ENCODE assay signal across 1 cellular context in genomic region chr1:109929588-109930251, GRCh38.
A peak's percentile ranks its signal among the peaks of the same experiment; 100 is the strongest.
TF ChIP-seq lines count a peak whose summit lies in the region.

No MANE protein-coding gene starts in this region.

TF ChIP-seq in HepG2, 621 proteins besides CTCF, POLR2A, EP300 and RAD21 (continued from another document):
- no peak for TF ChIP-seq IKZF5 (CRISPR knock-in tag; IDR thresholded peaks at IDR 0.05)
- no peak for TF ChIP-seq SOX6 (IDR thresholded peaks at IDR 0.05)
- 0 out of 2 replicates have a peak, but pooled peaks have one; percentile 20 for TF ChIP-seq SOX6 (CRISPR knock-in tag; IDR thresholded peaks at IDR 0.05)
TF ChIP-seq in HepG2: peak in this region for 22.
